9 cellular contexts compared by ENCODE assay signal in genomic region chr21:38925923-38926322, GRCh38.
DNase-seq lines count a peak whose midpoint lies in the region; ATAC-seq, FAIRE-seq and TF ChIP-seq lines count a peak whose summit lies in the region.
"Had no signal": no experiment of that assay in that cellular context is flagged by ENCODE, and none has a peak within 500 bp of the region (broad histone marks: within the 10 kb centered on the region; RNA-seq: fewer than 3 reads in every experiment).

No MANE protein-coding gene starts in this region.

- CTCF ChIA-PET in BJ (lab: Yijun Ruan, JAX) = interaction anchor here (0.6 to 1.4 kb wide), 5 partner anchors 51 to 1064 kb away, joined by 3 read pairs; no protein-coding TSS in a partner anchor

- H4K20me1 ChIP-seq in neural progenitor cell (ENCODE audit: low read depth) = no peaks in the 10 kb centered on the region

- no peaks in the 10 kb centered on the region for H3K36me3 ChIP-seq in BJ (ENCODE audit: control insufficient read depth, insufficient read depth, low read length)
- H3K36me3 ChIP-seq in esophagus (ENCODE audit: control insufficient read depth in 2 of 2, insufficient read depth in 2 of 2, low read length in 1 of 2) = no peaks in the 10 kb centered on the region
- no peaks in the 10 kb centered on the region for H3K36me3 ChIP-seq in neural progenitor cell

- no peak overlapping the region for H3K4me2 ChIP-seq in neural progenitor cell

- H3K9ac ChIP-seq in neural progenitor cell = no peak overlapping the region

- peaks cover 0 to 2% of the 10 kb centered on the region in 2 donors for H3K9me3 ChIP-seq in esophagus (ENCODE audit: control insufficient read depth in 2 of 2, insufficient read depth in 1 of 2, low read depth in 1 of 2, low read length in 1 of 2)
- no peaks in the 10 kb centered on the region for H3K9me3 ChIP-seq in neural progenitor cell (ENCODE audit: low read depth)

- peak; percentile 76 for DNase-seq in BJ (ENCODE audit: low read depth)
- DNase-seq in NOMO-1 treated with dmso at 0.1 percent for 144 hours (lab: John Stamatoyannopoulos, UW; ENCODE audit: unreplicated experiment) = peak; percentile 44
- no peak for DNase-seq in neural progenitor cell (ENCODE audit: low spot score)
- DNase-seq in GM12892 (ENCODE audit: insufficient read length) = no peak
- no peak for DNase-seq in NCI-H128 (lab: John Stamatoyannopoulos, UW; ENCODE audit: unreplicated experiment)
- no peak for DNase-seq in glutamatergic neuron
- DNase-seq: activated B cell treated with CpG ODN at 0.5 μM for 24 hours had no signal

- H3K27ac ChIP-seq in esophagus (ENCODE audit: low read depth in 2 of 2, low read length in 1 of 2) = peak overlapping the region; percentile 70 to 77
- no peak overlapping the region for H3K27ac ChIP-seq in neural progenitor cell

- no peak for FAIRE-seq in GM12892 (lab: Jason Lieb, UNC)

- no peak for TF ChIP-seq POLR2A in GM12892 (IDR thresholded peaks at IDR 0.05; ENCODE audit: low read depth, low read length)

- POLR2A ChIA-PET in BJ (lab: Charles Lee) = interaction anchor here (0.5 to 0.6 kb wide), 2 partner anchors 9 to 170 kb away, joined by 3 to 5 read pairs; no protein-coding TSS in a partner anchor

- ATAC-seq in GM18870 (IDR thresholded peaks at IDR 0.05; ENCODE audit: unreplicated experiment) = no peak

- H3K4me3 Mint-ChIP-seq in neural progenitor cell = no peak overlapping the region
- no peak overlapping the region for H3K4me3 Mint-ChIP-seq in glutamatergic neuron (ENCODE audit: unreplicated experiment)
- H3K4me3 Mint-ChIP-seq: activated B cell treated with CpG ODN at 0.5 μM for 24 hours had no signal

- H3K4me3 ChIP-seq in BJ (ENCODE audit: low read depth, low read length) = no peak overlapping the region
- peak overlapping the region in 1 of 2 donors; percentile 16 for H3K4me3 ChIP-seq in esophagus (ENCODE audit: low read depth in 1 of 2, low read length in 2 of 2)
- no peak overlapping the region for H3K4me3 ChIP-seq in neural progenitor cell

- H3F3A ChIP-seq in neural progenitor cell (ENCODE audit: low read depth) = no peaks in the 10 kb centered on the region

- H3K27me3 ChIP-seq in BJ (ENCODE audit: control insufficient read depth, insufficient read depth, low read length) = no peaks in the 10 kb centered on the region
- no peaks in the 10 kb centered on the region for H3K27me3 ChIP-seq in esophagus (ENCODE audit: control insufficient read depth in 1 of 2, insufficient read depth in 2 of 2, low read length in 2 of 2)
- H3K27me3 ChIP-seq in neural progenitor cell = no peaks in the 10 kb centered on the region

- no peak overlapping the region for H2AFZ ChIP-seq in neural progenitor cell (replicated peaks)

- no peaks in the 10 kb centered on the region for H3K4me1 Mint-ChIP-seq in neural progenitor cell
- no peaks in the 10 kb centered on the region for H3K4me1 Mint-ChIP-seq in glutamatergic neuron (ENCODE audit: low read depth, unreplicated experiment)
- H3K4me1 Mint-ChIP-seq: activated B cell treated with CpG ODN at 0.5 μM for 24 hours had no signal

- no peaks in the 10 kb centered on the region for H3K79me2 ChIP-seq in neural progenitor cell (ENCODE audit: low read depth)

- peaks cover 9% of the 10 kb centered on the region for H3K9me3 Mint-ChIP-seq in neural progenitor cell
- H3K9me3 Mint-ChIP-seq in glutamatergic neuron (ENCODE audit: unreplicated experiment) = peaks cover 1% of the 10 kb centered on the region

- H3K27ac Mint-ChIP-seq in neural progenitor cell (peak overlapping the region; percentile 74), glutamatergic neuron (ENCODE audit: unreplicated experiment) (no peak overlapping the region)
- H3K27ac Mint-ChIP-seq: activated B cell treated with CpG ODN at 0.5 μM for 24 hours had no signal

- TF ChIP-seq CTCF in BJ (IDR thresholded peaks at IDR 0.05; ENCODE audit: insufficient read depth, low read depth, low read length) (no peak), neural progenitor cell (IDR thresholded peaks at IDR 0.05) (no peak), glutamatergic neuron (IDR thresholded peaks at IDR 0.05; ENCODE audit: partially characterized antibody, unreplicated experiment) (no peak)

- H3K4me1 ChIP-seq in esophagus (ENCODE audit: control insufficient read depth in 2 of 2, insufficient read depth in 2 of 2, low read length in 1 of 2) = peaks cover 0 to 12% of the 10 kb centered on the region in 2 donors
- H3K4me1 ChIP-seq in neural progenitor cell = peaks cover 6% of the 10 kb centered on the region

- H3K27me3 Mint-ChIP-seq in neural progenitor cell (ENCODE audit: insufficient read depth, low read depth) (peaks cover 6% of the 10 kb centered on the region), glutamatergic neuron (ENCODE audit: unreplicated experiment) (no peaks in the 10 kb centered on the region)

- H3K36me3 Mint-ChIP-seq in neural progenitor cell = no peaks in the 10 kb centered on the region
- H3K36me3 Mint-ChIP-seq in glutamatergic neuron (ENCODE audit: unreplicated experiment) = peaks cover 12% of the 10 kb centered on the region

- WGBS in esophagus, 2 donors = 3 to 5% methylated on average over 7 of the region's 7 CpGs

Comparison
In these comparisons a context has a peak if more than half of its experiments do, and no peak if none do; other contexts are left out.
1. DNase-seq: peak in BJ (single experiment) and NOMO-1 treated with dmso at 0.1 percent for 144 hours (single experiment); none in neural progenitor cell (single experiment), GM12892 (single experiment), NCI-H128 (single experiment) and glutamatergic neuron (single experiment).